Comparison of ENCODE assay signal across 23 cellular contexts in the genomic region with DNA sequence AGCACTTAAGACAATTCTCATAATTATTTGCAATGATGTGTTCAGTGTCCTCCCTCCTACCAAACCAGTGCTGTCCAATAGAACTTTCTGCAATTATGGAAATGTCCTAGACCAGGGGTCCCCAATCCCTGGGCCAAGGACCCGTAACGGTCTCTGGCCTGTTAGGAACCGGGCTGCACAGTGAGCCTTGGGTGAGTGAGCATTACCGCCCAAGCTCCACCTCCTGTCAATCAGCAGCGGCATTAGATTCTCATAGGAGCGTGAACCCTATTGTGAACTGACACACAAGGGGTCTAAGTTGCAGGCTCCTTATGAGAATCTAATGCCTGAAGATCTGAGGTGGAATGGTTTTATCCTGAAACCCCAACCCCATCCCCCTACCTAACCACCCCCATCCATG. TPM values are rescaled to one million over a fixed set of nuclear protein-coding genes. Genes with fewer than 3 reads are reported as not detected.
DNase-seq lines count a peak whose midpoint lies in the region; ATAC-seq, FAIRE-seq and TF ChIP-seq lines count a peak whose summit lies in the region.
"Had no signal": no experiment of that assay in that cellular context is flagged by ENCODE, and none has a peak within 500 bp of the region (broad histone marks: within the 10 kb centered on the region; RNA-seq: fewer than 3 reads in every experiment).

No MANE protein-coding gene starts in this region.

- no peak overlapping the region for H4K8ac ChIP-seq in trophoblast cell (ENCODE audit: low read depth, low read length)

- H2BK12ac ChIP-seq in trophoblast cell (ENCODE audit: low read length) = no peak overlapping the region

- no peak overlapping the region for H3K14ac ChIP-seq in trophoblast cell (ENCODE audit: low read length)

- H3K27ac ChIP-seq in K562 (ENCODE audit: extremely low read depth, low read depth, low read length) = no peak overlapping the region
- no peak overlapping the region for H3K27ac ChIP-seq in endodermal cell (ENCODE audit: low read depth, low read length)
- no peak overlapping the region for H3K27ac ChIP-seq in trophoblast cell (ENCODE audit: low read depth, low read length)
- H3K27ac ChIP-seq in neural progenitor cell = no peak overlapping the region
- H3K27ac ChIP-seq: GM23248 had no signal

- no peak overlapping the region for H3K23ac ChIP-seq in trophoblast cell (ENCODE audit: low read length)

- H2AK5ac ChIP-seq in trophoblast cell (ENCODE audit: low read length) = no peak overlapping the region

- H3K79me1 ChIP-seq in trophoblast cell (ENCODE audit: low read length) = no peaks in the 10 kb centered on the region

- H3K36me3 ChIP-seq in K562 (ENCODE audit: control insufficient read depth, insufficient read depth, low read length) (no peaks in the 10 kb centered on the region), endodermal cell (ENCODE audit: control insufficient read depth, insufficient read depth, low read length) (no peaks in the 10 kb centered on the region), trophoblast cell (ENCODE audit: control insufficient read depth in 1 of 2, insufficient read depth in 2 of 2, low read length in 2 of 2) (no peaks in the 10 kb centered on the region), neural progenitor cell (no peaks in the 10 kb centered on the region)
- H3K36me3 ChIP-seq: HAP-1 had no signal

- H3K36me3 Mint-ChIP-seq in endodermal cell (ENCODE audit: low read depth) = no peaks in the 10 kb centered on the region
- no peaks in the 10 kb centered on the region for H3K36me3 Mint-ChIP-seq in neural progenitor cell
- H3K36me3 Mint-ChIP-seq: CD4-positive, alpha-beta memory T cell had no signal

- H3K9me3 Mint-ChIP-seq in endodermal cell = no peaks in the 10 kb centered on the region
- H3K9me3 Mint-ChIP-seq in neural progenitor cell = no peaks in the 10 kb centered on the region
- H3K9me3 Mint-ChIP-seq: HFFc6 had no signal

- DNase-seq in K562 (ENCODE audit: extremely low read depth in 1 of 4, low spot score in 3 of 4) = no peak
- peak; percentile 18 for DNase-seq in endodermal cell
- DNase-seq in trophoblast cell = no peak
- DNase-seq in foreskin melanocyte = no peak
- no peak for DNase-seq in neural progenitor cell (ENCODE audit: low spot score)
- no peak for DNase-seq in GM10248 (ENCODE audit: extremely low spot score)
- DNase-seq: C1 segment of cervical spinal cord; Calu3; CD4-positive, alpha-beta memory T cell; COR-L47; DMS53; DMS79 treated with DMSO at 0.1 percent for 48 hours; GF-D8; GM23248; HFFc6 had no signal

- H3K4me3 ChIP-seq in K562 (no peak overlapping the region), endodermal cell (ENCODE audit: low read length) (no peak overlapping the region), trophoblast cell (ENCODE audit: low read depth, low read length) (no peak overlapping the region), neural progenitor cell (no peak overlapping the region)
- H3K4me3 ChIP-seq: GM23248, HAP-1 had no signal

- H3K4me1 Mint-ChIP-seq in endodermal cell = no peaks in the 10 kb centered on the region
- peaks cover 9% of the 10 kb centered on the region for H3K4me1 Mint-ChIP-seq in neural progenitor cell

- no peaks in the 10 kb centered on the region for H3K9me3 ChIP-seq in K562 (replicated peaks; ENCODE audit: control insufficient read depth, insufficient read depth, low read depth, low read length)
- no peaks in the 10 kb centered on the region for H3K9me3 ChIP-seq in endodermal cell (ENCODE audit: control insufficient read depth, low read length)
- peaks cover 2% of the 10 kb centered on the region for H3K9me3 ChIP-seq in trophoblast cell (ENCODE audit: insufficient read depth, low read depth, low read length)
- H3K9me3 ChIP-seq in neural progenitor cell (ENCODE audit: low read depth) = no peaks in the 10 kb centered on the region
- H3K9me3 ChIP-seq: HAP-1 had no signal

- no peak overlapping the region for H4K91ac ChIP-seq in trophoblast cell (ENCODE audit: low read depth, low read length)

- TF ChIP-seq RAD21 in K562 (CRISPR knock-in tag; conservative IDR thresholded peaks at IDR 0.05 in 1 of 2, IDR thresholded peaks at IDR 0.05 in 1 of 2) = no peak

- TF ChIP-seq CTCF in K562 (IDR thresholded peaks at IDR 0.05 in 2 of 3, conservative IDR thresholded peaks at IDR 0.05 in 1 of 3; ENCODE audit: insufficient read depth in 2 of 3, low read depth in 1 of 3, low read length in 3 of 3) (no peak), endodermal cell (conservative IDR thresholded peaks at IDR 0.05) (no peak), neural progenitor cell (IDR thresholded peaks at IDR 0.05) (no peak), GM10248 (IDR thresholded peaks at IDR 0.05; ENCODE audit: control extremely low read depth, extremely low read depth, low read depth, missing control alignments) (no peak)

- H3K9me1 ChIP-seq in K562 (ENCODE audit: control insufficient read depth, insufficient read depth, low read length) = no peaks in the 10 kb centered on the region

- H2BK120ac ChIP-seq in trophoblast cell (ENCODE audit: insufficient read depth, low read length, poor library complexity) = no peak overlapping the region

- CTCF ChIA-PET in K562 (lab: Yijun Ruan, JAX; ENCODE audit: low intra/inter-chr PET ratio) (no interaction called here), GM10248 (lab: Yijun Ruan, JAX) (no interaction called here)

- TF ChIP-seq POLR2A in K562 (conservative IDR thresholded peaks at IDR 0.05) = no peak

- 0 out of 2 replicates have a peak, but pooled peaks cover 3% of the 10 kb centered on the region for H4K20me1 ChIP-seq in K562 (replicated peaks; ENCODE audit: control insufficient read depth, insufficient read depth, low read length)
- H4K20me1 ChIP-seq in neural progenitor cell (ENCODE audit: low read depth) = peaks cover 4% of the 10 kb centered on the region

- POLR2A ChIA-PET in K562 (lab: Yijun Ruan, JAX) (no interaction called here), GM10248 (lab: Yijun Ruan, JAX) (no interaction called here)

- in situ Hi-C loops in K562 (cut with MboI) = no loop called here

- H2BK5ac ChIP-seq in trophoblast cell (ENCODE audit: low read depth, low read length, poor library complexity) = no peak overlapping the region

- H3F3A ChIP-seq in neural progenitor cell (ENCODE audit: low read depth) = no peaks in the 10 kb centered on the region

- H3K4me3 Mint-ChIP-seq in endodermal cell = no peak overlapping the region
- no peak overlapping the region for H3K4me3 Mint-ChIP-seq in neural progenitor cell
- H3K4me3 Mint-ChIP-seq: CD4-positive, alpha-beta memory T cell; HFFc6 had no signal

- no peak overlapping the region for H4K12ac ChIP-seq in trophoblast cell (ENCODE audit: low read depth, low read length)

- H3K18ac ChIP-seq in trophoblast cell (ENCODE audit: low read length) = no peak overlapping the region

- H3K9ac ChIP-seq in K562 (ENCODE audit: insufficient read depth in 1 of 2, low read depth in 2 of 2, low read length in 2 of 2) (no peak overlapping the region), endodermal cell (ENCODE audit: extremely low read depth, low read length, poor library complexity, severe bottlenecking) (no peak overlapping the region), trophoblast cell (ENCODE audit: low read length) (peak overlapping the region; percentile 61), neural progenitor cell (no peak overlapping the region)
- H3K9ac ChIP-seq: GM23248 had no signal

- BruUV-seq in K562 (replicated peaks; lab: Mats Ljungman, UMichigan) = no TSS peak

- peaks cover 0 to 5% of the 10 kb centered on the region in 2 experiments; a peak in 2 of 5 replicates for H3K4me1 ChIP-seq in K562 (replicated peaks in 1 of 2; ENCODE audit: control insufficient read depth in 2 of 2, insufficient read depth in 2 of 2, low read length in 2 of 2)
- no peaks in the 10 kb centered on the region for H3K4me1 ChIP-seq in endodermal cell (ENCODE audit: control insufficient read depth, insufficient read depth, low read length)
- no peaks in the 10 kb centered on the region for H3K4me1 ChIP-seq in trophoblast cell (ENCODE audit: control insufficient read depth in 1 of 2, insufficient read depth in 2 of 2, low read length in 2 of 2)
- no peaks in the 10 kb centered on the region for H3K4me1 ChIP-seq in neural progenitor cell
- H3K4me1 ChIP-seq: HAP-1 had no signal

- no peak overlapping the region for H3K4ac ChIP-seq in trophoblast cell (ENCODE audit: low read depth, low read length)

- H3K27me3 ChIP-seq in K562 (ENCODE audit: control insufficient read depth in 2 of 2, insufficient read depth in 2 of 2, low read length in 2 of 2) (peaks cover 2 to 23% of the 10 kb centered on the region in 2 experiments; a peak in 3 of 5 replicates), endodermal cell (ENCODE audit: control insufficient read depth, insufficient read depth, low read length, poor library complexity, severe bottlenecking) (no peaks in the 10 kb centered on the region), trophoblast cell (ENCODE audit: insufficient read depth, low read length) (no peaks in the 10 kb centered on the region), neural progenitor cell (peaks cover 7% of the 10 kb centered on the region)

- no peak overlapping the region for H3K4me2 ChIP-seq in K562 (ENCODE audit: insufficient read depth, low read length)
- no peak overlapping the region for H3K4me2 ChIP-seq in trophoblast cell (ENCODE audit: low read length)
- H3K4me2 ChIP-seq in neural progenitor cell = no peak overlapping the region

- H3K79me2 ChIP-seq in K562 (ENCODE audit: control insufficient read depth, insufficient read depth, low read length) = no peaks in the 10 kb centered on the region
- no peaks in the 10 kb centered on the region for H3K79me2 ChIP-seq in trophoblast cell (ENCODE audit: control insufficient read depth, insufficient read depth, low read length, poor library complexity)
- no peaks in the 10 kb centered on the region for H3K79me2 ChIP-seq in neural progenitor cell (ENCODE audit: low read depth)

- intact Hi-C loops in K562 (cut with micrococcal nuclease) = loop anchor here (10.0 kb wide), 1 partner anchor 78 kb away; a partner anchor contains a TSS

- no peak for ATAC-seq in K562

- no peak overlapping the region for H3K27ac Mint-ChIP-seq in endodermal cell
- no peak overlapping the region for H3K27ac Mint-ChIP-seq in neural progenitor cell
- H3K27ac Mint-ChIP-seq: CD4-positive, alpha-beta memory T cell; HFFc6 had no signal

- H3K27me3 Mint-ChIP-seq in endodermal cell (ENCODE audit: insufficient read depth) (peaks cover 19% of the 10 kb centered on the region), neural progenitor cell (ENCODE audit: insufficient read depth, low read depth) (peaks cover 15% of the 10 kb centered on the region)

- 0% methylated on average over 6 of the region's 6 CpGs for WGBS in K562 (ENCODE audit: insufficient coverage, low coverage, missing lambda C conversion rate)
- 76 to 91% methylated on average over 5 to 6 of the region's 6 CpGs for WGBS in endodermal cell (ENCODE audit: insufficient coverage in 1 of 2, insufficient read length in 1 of 2), 2 experiments
- WGBS in trophoblast cell (ENCODE audit: extremely low coverage, insufficient coverage, insufficient read length) = no CpG with 5 or more reads among the region's 6 CpGs

- no peak overlapping the region for H2AFZ ChIP-seq in K562 (ENCODE audit: low read depth, low read length)
- H2AFZ ChIP-seq in trophoblast cell (ENCODE audit: insufficient read depth, low read length, poor library complexity) = no peak overlapping the region
- H2AFZ ChIP-seq in neural progenitor cell (replicated peaks) = no peak overlapping the region
- H2AFZ ChIP-seq: GM23248 had no signal

- no peak for TF ChIP-seq EP300 in K562 (IDR thresholded peaks at IDR 0.05; ENCODE audit: low read length)

- FAIRE-seq in K562 (lab: Jason Lieb, UNC) = no peak
- FAIRE-seq: GM12892, GM19239 had no signal

RNA-seq across cellular contexts. Expression of a gene that starts 3.9 kb away (rescaled TPM):
- total RNA-seq in K562 (2011; cell fraction: chromatin; rRNA removed; ENCODE audit: low replicate concordance) = not detected in 2 replicates
- not detected in 2 replicates for total RNA-seq in K562 (2011; cell fraction: nucleolus; rRNA removed)
- total RNA-seq in K562 (2011; cell fraction: nucleoplasm; rRNA removed) = 0.07 TPM in 1 of 2 replicates, not detected in the other
- total RNA-seq in K562 (2014; rRNA removed) (0.05 and 0.08 TPM in 2 replicates), K562 (2014; rRNA removed; fragmentation: Illumina TruSeq; extraction: Trizol) (0.04 TPM in 1 of 2 replicates, not detected in the other), K562 (2015; rRNA removed; fragmentation: Illumina TruSeq; extraction: Trizol) (0.07 and 0.08 TPM in 2 replicates), K562 (2021) (0.09 TPM in 2 replicates), endodermal cell (not detected), neural progenitor cell (ENCODE audit: low replicate concordance) (0.12 TPM in 1 of 2 replicates, not detected in the other)
- polyA plus RNA-seq in K562 (2011; rRNA removed) (0.01 TPM in 2 replicates), K562 (2014; fragmentation: Illumina TruSeq; extraction: Trizol) (0.04 and 0.07 TPM in 2 replicates), K562 (2014; fragmentation: Nextera tagmentation; extraction: Ambion mirVana) (under 1 TPM in 1 of 2 experiments, not detected in 1; 0.01 TPM), K562 (2014; rRNA removed) (0.07 and 0.12 TPM in 2 replicates)
- 0.01 and 0.03 TPM in 2 replicates for polyA plus RNA-seq in K562 (2011; cell fraction: cytosol; rRNA removed)
- polyA plus RNA-seq in K562 (2011; cell fraction: nucleus; rRNA removed) = not detected in 2 replicates
- 0.07 and 0.15 TPM in 2 replicates for polyA plus RNA-seq in K562 (2012)
- polyA minus RNA-seq in K562 (2011; rRNA and poly(A)+ RNA removed) = not detected in 2 replicates
- polyA minus RNA-seq in K562 (2011; cell fraction: cytosol; rRNA and poly(A)+ RNA removed) = not detected in 2 replicates
- under 0.01 TPM in 2 replicates for polyA minus RNA-seq in K562 (2011; cell fraction: nucleus; rRNA and poly(A)+ RNA removed)
- 1.2 TPM for polyA plus RNA-seq in endodermal cell (2013, experiment 1 of 2)
- polyA plus RNA-seq in endodermal cell (2013, experiment 2 of 2) = 1.6 TPM
- 0.04 TPM in 2 replicates for polyA plus RNA-seq in trophoblast cell (2013)
- total RNA-seq: A172; A673; Calu3; CD4-positive, alpha-beta memory T cell; Daoy; GM23248; H4; HFFc6 had no signal
- polyA plus RNA-seq: BJ; CD4-positive, alpha-beta memory T cell; GM23248 had no signal

RNA-seq across cellular contexts. Expression of a gene that starts 35.4 kb away (rescaled TPM):
- total RNA-seq in K562 (2011; cell fraction: chromatin; rRNA removed; ENCODE audit: low replicate concordance) = 15.0 and 22.7 TPM in 2 replicates
- 9.2 and 12.1 TPM in 2 replicates for total RNA-seq in K562 (2011; cell fraction: nucleolus; rRNA removed)
- total RNA-seq in K562 (2011; cell fraction: nucleoplasm; rRNA removed) = 13.3 and 15.2 TPM in 2 replicates
- total RNA-seq in K562 (2014; rRNA removed) (3.7 and 8.1 TPM in 2 replicates), K562 (2014; rRNA removed; fragmentation: Illumina TruSeq; extraction: Trizol) (2.7 and 3.0 TPM in 2 replicates), K562 (2015; rRNA removed; fragmentation: Illumina TruSeq; extraction: Trizol) (3.9 and 5.2 TPM in 2 replicates), K562 (2021) (7.0 and 9.8 TPM in 2 replicates), endodermal cell (10 to 100 TPM in 1 of 2 donors, 1 to 10 TPM in 1; 6.3 to 10.8 TPM), neural progenitor cell (ENCODE audit: low replicate concordance) (17.4 and 17.6 TPM in 2 replicates)
- polyA plus RNA-seq in K562 (2011; rRNA removed) (15.1 and 15.2 TPM in 2 replicates), K562 (2014; fragmentation: Illumina TruSeq; extraction: Trizol) (8.7 and 9.4 TPM in 2 replicates), K562 (2014; fragmentation: Nextera tagmentation; extraction: Ambion mirVana) (1 to 10 TPM; 1.4 to 2.6 TPM), K562 (2014; rRNA removed) (5.6 and 8.4 TPM in 2 replicates)
- 12.8 and 24.5 TPM in 2 replicates for polyA plus RNA-seq in K562 (2011; cell fraction: cytosol; rRNA removed)
- polyA plus RNA-seq in K562 (2011; cell fraction: nucleus; rRNA removed) = 27.5 and 29.4 TPM in 2 replicates
- polyA plus RNA-seq in K562 (2012) = 5.3 and 6.1 TPM in 2 replicates
- polyA minus RNA-seq in K562 (2011; rRNA and poly(A)+ RNA removed) = 9.4 and 12.9 TPM in 2 replicates
- polyA minus RNA-seq in K562 (2011; cell fraction: cytosol; rRNA and poly(A)+ RNA removed) = 6.4 and 9.4 TPM in 2 replicates
- polyA minus RNA-seq in K562 (2011; cell fraction: nucleus; rRNA and poly(A)+ RNA removed) = 6.3 and 7.9 TPM in 2 replicates
- polyA plus RNA-seq in endodermal cell (2013, experiment 1 of 2) = 16.8 TPM
- 17.4 TPM for polyA plus RNA-seq in endodermal cell (2013, experiment 2 of 2)
- polyA plus RNA-seq in trophoblast cell (2013) = 11.0 and 12.1 TPM in 2 replicates
